ENCODE assay signal across 27 cellular contexts in genomic region chr10:24289235-24289634, GRCh38.
"Had no signal": no experiment of that assay in that cellular context is flagged by ENCODE, and none has a peak within 500 bp of the region (broad histone marks: within the 10 kb centered on the region; RNA-seq: fewer than 3 reads in every experiment).

No MANE protein-coding gene starts in this region.

- H3K27ac Mint-ChIP-seq: effector memory CD8-positive, alpha-beta T cell; natural killer cell treated with Interleukin-12 subunit alpha and Interleukin-12 subunit beta and Interleukin-15 and Interleukin-18, amount 100 ng/mL, for 72 hours had no signal

- DNase-seq: activated CD4-positive, alpha-beta T cell treated with anti-CD3 and anti-CD28 coated beads for 48 hours; activated CD4-positive, alpha-beta T cell treated with anti-CD3 and anti-CD28 coated beads, Interleukin-2, amount 50 U/mL, for 48 hours; activated CD8-positive, alpha-beta memory T cell treated with anti-CD3 and anti-CD28 coated beads for 24 hours; activated effector memory CD4-positive, alpha-beta T cell treated with Interleukin-2 at 50 U/mL for 16 hours; activated naive CD4-positive, alpha-beta T cell treated with Interleukin-2 at 50 U/mL for 16 hours; amniotic stem cell; brain microvascular endothelial cell; caudate nucleus; cortex of kidney; effector memory CD8-positive, alpha-beta T cell; foreskin fibroblast; kidney glomerular epithelial cell; left lung; lower lobe of right lung; mesendoderm; mucosa of descending colon; nucleus accumbens; pancreas; right cardiac atrium; stimulated activated naive CD4-positive, alpha-beta T cell had no signal

- ATAC-seq: activated CD4-positive, CD25-positive, alpha-beta regulatory T cell treated with anti-CD3 and anti-CD28 coated beads, Interleukin-2, amount 50 U/mL, for 24 hours; effector memory CD8-positive, alpha-beta T cell; left lung; lower lobe of right lung; mucosa of descending colon; natural killer cell treated with Interleukin-12 subunit alpha and Interleukin-12 subunit beta and Interleukin-15 and Interleukin-18, amount 100 ng/mL, for 72 hours; pancreas; right cardiac atrium had no signal

- H3K27ac ChIP-seq: brain microvascular endothelial cell, left lung, lower lobe of right lung, pancreas, suprapubic skin, tibial nerve had no signal

- H3K27me3 ChIP-seq: brain microvascular endothelial cell, left lung, pancreas, suprapubic skin, tibial nerve had no signal

- H3K36me3 ChIP-seq: brain microvascular endothelial cell, left lung, lower lobe of right lung, pancreas, suprapubic skin had no signal

- H3K9me3 ChIP-seq: lower lobe of right lung, mucosa of descending colon, pancreas, suprapubic skin, tibial nerve had no signal

- H3K27me3 Mint-ChIP-seq: effector memory CD8-positive, alpha-beta T cell had no signal

- H3K4me3 ChIP-seq: left lung, lower lobe of right lung, mucosa of descending colon, pancreas, suprapubic skin, tibial nerve had no signal

- FAIRE-seq: astrocyte, endothelial cell of umbilical vein, pancreas, urothelium cell line had no signal

- H3K36me3 Mint-ChIP-seq: natural killer cell treated with Interleukin-12 subunit alpha and Interleukin-12 subunit beta and Interleukin-15 and Interleukin-18, amount 100 ng/mL, for 72 hours had no signal

- H3K4me3 Mint-ChIP-seq: effector memory CD8-positive, alpha-beta T cell; natural killer cell treated with Interleukin-12 subunit alpha and Interleukin-12 subunit beta and Interleukin-15 and Interleukin-18, amount 100 ng/mL, for 72 hours had no signal

- H3K4me1 ChIP-seq: left lung had no signal
